25 cellular contexts compared by ENCODE assay signal in the genomic region with DNA sequence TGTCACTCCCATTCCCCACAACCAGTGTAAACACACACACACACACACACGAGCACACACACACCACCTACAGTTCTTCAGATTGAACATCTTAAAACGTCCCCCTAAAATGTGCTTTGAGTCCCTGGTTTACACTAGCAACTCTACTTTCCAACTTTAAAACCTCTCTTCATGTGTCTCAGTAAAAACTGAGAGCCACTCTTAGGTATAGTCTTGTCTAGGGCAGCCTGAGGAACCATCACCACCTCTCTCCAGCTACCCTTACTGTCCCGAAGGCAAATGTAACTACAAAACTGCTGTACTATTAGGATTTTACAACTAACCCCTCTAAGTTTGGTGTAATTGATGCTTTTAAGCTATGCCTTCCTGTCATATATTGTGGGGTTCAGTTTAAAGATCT.
"Had no signal": no experiment of that assay in that cellular context is flagged by ENCODE, and none has a peak within 500 bp of the region (broad histone marks: within the 10 kb centered on the region; RNA-seq: fewer than 3 reads in every experiment).

No MANE protein-coding gene starts in this region.

- H3K27me3 ChIP-seq: dorsolateral prefrontal cortex, esophagus squamous epithelium, gastrocnemius medialis, heart right ventricle, left lung had no signal

- H3K4me3 ChIP-seq: coronary artery, dorsolateral prefrontal cortex, esophagus squamous epithelium, gastrocnemius medialis, heart right ventricle, left lung, lower lobe of right lung, mucosa of descending colon had no signal

- H3K27ac ChIP-seq: coronary artery, dorsolateral prefrontal cortex, epithelial cell of prostate, esophagus squamous epithelium, gastrocnemius medialis, heart right ventricle, left lung, lower lobe of right lung had no signal

- H3K36me3 ChIP-seq: esophagus squamous epithelium, gastrocnemius medialis, heart right ventricle, left lung, lower lobe of right lung had no signal

- H3K9me3 ChIP-seq: esophagus squamous epithelium, gastrocnemius medialis, lower lobe of right lung, mucosa of descending colon had no signal

- H3K4me1 ChIP-seq: esophagus squamous epithelium, gastrocnemius medialis, heart right ventricle, left lung, lower lobe of right lung had no signal

- FAIRE-seq: islet of Langerhans, keratinocyte had no signal

- DNase-seq: dermis blood vessel endothelial cell; dorsolateral prefrontal cortex; effector CD8-positive, alpha-beta T cell; effector memory CD8-positive, alpha-beta T cell; endodermal cell; erythroblast; esophagus squamous epithelium; foreskin fibroblast; foreskin melanocyte; gastrocnemius medialis; glutamatergic neuron; head of caudate nucleus; heart right ventricle; hippocampal formation; left cardiac atrium; left lung; left ventricle myocardium superior; lower lobe of right lung; mucosa of descending colon; naive B cell had no signal

- ATAC-seq: effector memory CD8-positive, alpha-beta T cell; esophagus mucosa; gastrocnemius medialis; heart right ventricle; left cardiac atrium; left lung; left ventricle myocardium superior; lower lobe of right lung; mucosa of descending colon had no signal
